Comparison of ENCODE assay signal across 1 cellular context in genomic region chr14:69879175-69880047, GRCh38.
A peak's percentile ranks its signal among the peaks of the same experiment; 100 is the strongest.
TF ChIP-seq lines count a peak whose summit lies in the region.

TSS of gene SMOC1 (plus strand) at chr14:69879416. CDS start at chr14:69879679, 263 bp downstream.

TF ChIP-seq in HepG2, 621 proteins besides CTCF, POLR2A, EP300 and RAD21 (continued from another document and continues in another):
- TF ChIP-seq LRRFIP1 (CRISPR knock-in tag; conservative IDR thresholded peaks at IDR 0.05) (no peak), ZBTB1 (CRISPR knock-in tag; IDR thresholded peaks at IDR 0.05; ENCODE audit: borderline replicate concordance) (no peak), EHMT2 (IDR thresholded peaks at IDR 0.05; ENCODE audit: borderline replicate concordance, low read depth, low read length) (no peak), ATF5 (CRISPR knock-in tag; IDR thresholded peaks at IDR 0.05; ENCODE audit: low read depth) (0 out of 2 replicates have a peak, but pooled peaks have one; percentile 54), PAXIP1 (CRISPR knock-in tag; conservative IDR thresholded peaks at IDR 0.05) (no peak; the same call in 1 of the 2 replicates), RARG (CRISPR knock-in tag; IDR thresholded peaks at IDR 0.05; ENCODE audit: low read depth) (no peak), ZBED4 (CRISPR knock-in tag; IDR thresholded peaks at IDR 0.05; ENCODE audit: borderline replicate concordance) (no peak), KDM5A (IDR thresholded peaks at IDR 0.05; ENCODE audit: borderline replicate concordance, low read length) (no peak), PCBP2 (optimal IDR thresholded peaks at IDR 0.05; ENCODE audit: low read depth, low read length, poor library complexity, severe bottlenecking) (no peak), PREB (CRISPR knock-in tag; IDR thresholded peaks at IDR 0.05) (no peak), ZNF281 (CRISPR knock-in tag; IDR thresholded peaks at IDR 0.05; ENCODE audit: borderline replicate concordance) (peak; percentile 16; the same call in 1 of the 2 replicates), ZNF510 (CRISPR knock-in tag; IDR thresholded peaks at IDR 0.05; ENCODE audit: low read depth) (0 out of 2 replicates have a peak, but pooled peaks have one; percentile 68), ZNF207 (IDR thresholded peaks at IDR 0.05; ENCODE audit: borderline replicate concordance) (no peak), FIP1L1 (IDR thresholded peaks at IDR 0.05; ENCODE audit: borderline replicate concordance, insufficient read depth, low read depth, low read length) (no peak), ZSCAN22 (CRISPR knock-in tag; IDR thresholded peaks at IDR 0.05) (no peak; the same call in 1 of the 2 replicates), MATR3 (CRISPR knock-in tag; IDR thresholded peaks at IDR 0.05) (no peak), ATF3 (CRISPR knock-in tag; IDR thresholded peaks at IDR 0.05) (peak; percentile 38; the same call in 1 of the 2 replicates), NR1H2 (CRISPR knock-in tag; IDR thresholded peaks at IDR 0.05; ENCODE audit: borderline replicate concordance, low read depth) (0 out of 2 replicates have a peak, but pooled peaks have one; percentile 39), ZBTB20 (CRISPR knock-in tag; IDR thresholded peaks at IDR 0.05; ENCODE audit: borderline replicate concordance, low read depth) (no peak), ZNF850 (CRISPR knock-in tag; conservative IDR thresholded peaks at IDR 0.05) (no peak), MLLT10 (CRISPR knock-in tag; IDR thresholded peaks at IDR 0.05) (no peak), ZNF777 (CRISPR knock-in tag; IDR thresholded peaks at IDR 0.05) (peak; percentile 64), ZNF512B (CRISPR knock-in tag; IDR thresholded peaks at IDR 0.05; ENCODE audit: borderline replicate concordance) (no peak), HOXA3 (CRISPR knock-in tag; IDR thresholded peaks at IDR 0.05) (peak; percentile 66), HOXA9 (CRISPR knock-in tag; IDR thresholded peaks at IDR 0.05; ENCODE audit: borderline replicate concordance) (no peak), ZNF562 (CRISPR knock-in tag; IDR thresholded peaks at IDR 0.05; ENCODE audit: borderline replicate concordance) (no peak), CAMTA2 (CRISPR knock-in tag; IDR thresholded peaks at IDR 0.05; ENCODE audit: borderline replicate concordance) (no peak), HNRNPH1 (optimal IDR thresholded peaks at IDR 0.05; ENCODE audit: low read depth, low read length) (no peak), ASH2L (IDR thresholded peaks at IDR 0.05; ENCODE audit: insufficient read length, low read depth, low read length) (peak; percentile 61), PTBP1 (IDR thresholded peaks at IDR 0.05; ENCODE audit: low read depth, low read length, poor library complexity, severe bottlenecking) (no peak), NONO (IDR thresholded peaks at IDR 0.05) (no peak), NONO (CRISPR knock-in tag; conservative IDR thresholded peaks at IDR 0.05) (0 out of 2 replicates have a peak, but pooled peaks have one; percentile 52), ATF6 (CRISPR knock-in tag; conservative IDR thresholded peaks at IDR 0.05) (no peak), CREB3 (CRISPR knock-in tag; IDR thresholded peaks at IDR 0.05) (no peak), HOXA5 (CRISPR knock-in tag; IDR thresholded peaks at IDR 0.05) (peak; percentile 86), ZNF343 (CRISPR knock-in tag; IDR thresholded peaks at IDR 0.05) (peak; percentile 57; the same call in 1 of the 2 replicates), RBM39 (IDR thresholded peaks at IDR 0.05; ENCODE audit: low read depth, low read length, poor library complexity, severe bottlenecking) (no peak), ZNF557 (CRISPR knock-in tag; IDR thresholded peaks at IDR 0.05) (no peak)
